Comparison of ENCODE assay signal across 16 cellular contexts in genomic region chr2:131036696-131037397, GRCh38. TPM values are rescaled to one million over a fixed set of nuclear protein-coding genes. Genes with fewer than 3 reads are reported as not detected.
A peak's percentile ranks its signal among the peaks of the same experiment; 100 is the strongest.
DNase-seq lines count a peak whose midpoint lies in the region; ATAC-seq and TF ChIP-seq lines count a peak whose summit lies in the region.
"Had no signal": no experiment of that assay in that cellular context is flagged by ENCODE, and none has a peak within 500 bp of the region (broad histone marks: within the 10 kb centered on the region; RNA-seq: fewer than 3 reads in every experiment).

No MANE protein-coding gene starts in this region.

- H3K27ac ChIP-seq in CD8-positive, alpha-beta T cell (ENCODE audit: low read depth, low read length) = no peak overlapping the region
- peak overlapping the region; percentile 78 for H3K27ac ChIP-seq in caudate nucleus (ENCODE audit: low read depth, low read length)
- H3K27ac ChIP-seq: BLaER1 treated with 17β-estradiol and CSF1 and Interleukin-3, amounts not matched to agents 10 nM and 100 nM; SJCRH30 had no signal

- DNase-seq in CD8-positive, alpha-beta T cell = no peak
- DNase-seq in caudate nucleus (lab: John Stamatoyannopoulos, UW) (no peak), mesothelial cell of epicardium (ENCODE audit: low spot score in 2 of 2, unreplicated experiment in 2 of 2) (peak in 1 of 2 experiments; percentile 29), sciatic nerve (ENCODE audit: low spot score) (peak; percentile 40), HCEC 1CT (no peak), hippocampal formation (lab: John Stamatoyannopoulos, UW) (no peak), NOMO-1 treated with DMSO at 0.1 percent for 48 hours (lab: John Stamatoyannopoulos, UW; ENCODE audit: unreplicated experiment) (no peak)
- DNase-seq in stimulated activated CD4-positive, alpha-beta T cell treated with anti-CD3 and anti-CD28 coated beads, Interleukin-4, amount 100 ng/mL, for 24 hours = no peak
- DNase-seq: MM.1S, NCI-H1092, NCI-H1436 treated with DMSO at 0.1 percent for 48 hours, NCI-H2029, NCI-H345, NCI-H524 treated with DMSO at 0.1 percent for 48 hours, SJCRH30 had no signal

- peaks cover 3% of the 10 kb centered on the region for H3K27me3 Mint-ChIP-seq in CD8-positive, alpha-beta T cell (ENCODE audit: low read depth)
- peaks cover 10% of the 10 kb centered on the region for H3K27me3 Mint-ChIP-seq in mesothelial cell of epicardium (ENCODE audit: low read depth)

- peaks cover 6% of the 10 kb centered on the region for H3K36me3 Mint-ChIP-seq in CD8-positive, alpha-beta T cell
- H3K36me3 Mint-ChIP-seq in mesothelial cell of epicardium = no peaks in the 10 kb centered on the region

- no peak for TF ChIP-seq CTCF in CD8-positive, alpha-beta T cell (IDR thresholded peaks at IDR 0.05)
- no peak for TF ChIP-seq CTCF in mesothelial cell of epicardium (IDR thresholded peaks at IDR 0.05; ENCODE audit: unreplicated experiment)

- CTCF ChIA-PET in CD8-positive, alpha-beta T cell (lab: Charles Lee) = no interaction called here

- POLR2A ChIA-PET in CD8-positive, alpha-beta T cell (lab: Charles Lee) = interaction anchor here (0.8 to 1.4 kb wide), 2 partner anchors 12 to 56 kb away, joined by 3 to 5 read pairs; no protein-coding TSS in a partner anchor

- no peaks in the 10 kb centered on the region for H3K9me3 ChIP-seq in CD8-positive, alpha-beta T cell (ENCODE audit: low read length)
- H3K9me3 ChIP-seq: BLaER1 treated with 17β-estradiol and CSF1 and Interleukin-3, amounts not matched to agents 10 nM and 100 nM; SJCRH30 had no signal

- no peaks in the 10 kb centered on the region for H3K9me3 Mint-ChIP-seq in CD8-positive, alpha-beta T cell
- H3K9me3 Mint-ChIP-seq in mesothelial cell of epicardium = no peaks in the 10 kb centered on the region

- peaks cover 61% of the 10 kb centered on the region for H3K4me1 Mint-ChIP-seq in CD8-positive, alpha-beta T cell (ENCODE audit: low read depth)
- peaks cover 14% of the 10 kb centered on the region for H3K4me1 Mint-ChIP-seq in mesothelial cell of epicardium

- H3K4me3 Mint-ChIP-seq in CD8-positive, alpha-beta T cell = no peak overlapping the region
- peak overlapping the region; percentile 11 for H3K4me3 Mint-ChIP-seq in mesothelial cell of epicardium

- peak overlapping the region; percentile 45 for H3K27ac Mint-ChIP-seq in CD8-positive, alpha-beta T cell
- H3K27ac Mint-ChIP-seq in mesothelial cell of epicardium = no peak overlapping the region

- peaks cover 47% of the 10 kb centered on the region for H3K4me1 ChIP-seq in CD8-positive, alpha-beta T cell (ENCODE audit: insufficient read depth, low read length)
- H3K4me1 ChIP-seq: SJCRH30 had no signal

- no peak for ATAC-seq in CD8-positive, alpha-beta T cell
- ATAC-seq in sciatic nerve = no peak

- H3K4me3 ChIP-seq in CD8-positive, alpha-beta T cell (ENCODE audit: low read depth, low read length) = no peak overlapping the region
- H3K4me3 ChIP-seq: BLaER1 treated with 17β-estradiol and CSF1 and Interleukin-3, amounts not matched to agents 10 nM and 100 nM; SJCRH30 had no signal

- H3K27me3 ChIP-seq in CD8-positive, alpha-beta T cell (ENCODE audit: insufficient read depth, low read length) = no peaks in the 10 kb centered on the region
- H3K27me3 ChIP-seq: SJCRH30 had no signal

- no peaks in the 10 kb centered on the region for H3K36me3 ChIP-seq in CD8-positive, alpha-beta T cell (ENCODE audit: insufficient read depth, low read length)
- H3K36me3 ChIP-seq: BLaER1 treated with 17β-estradiol and CSF1 and Interleukin-3, amounts not matched to agents 10 nM and 100 nM; SJCRH30 had no signal

- intact Hi-C loops in CD8-positive, alpha-beta T cell (cut with DNase I, micrococcal nuclease) = no loop called here
- intact Hi-C loops in sciatic nerve (cut with DNase I) = no loop called here

RNA-seq across cellular contexts. Expression of gene FAM168B, which starts 56.4 kb away (rescaled TPM):
- total RNA-seq in CD8-positive, alpha-beta T cell = 10 to 100 TPM; 87.3 to 91.7 TPM
- 114 to 119 TPM (median 116 TPM) in 3 replicates for total RNA-seq in mesothelial cell of epicardium
- 88.0 TPM for total RNA-seq in sciatic nerve
